Comparison of ENCODE assay signal across 8 cellular contexts in the genomic region with DNA sequence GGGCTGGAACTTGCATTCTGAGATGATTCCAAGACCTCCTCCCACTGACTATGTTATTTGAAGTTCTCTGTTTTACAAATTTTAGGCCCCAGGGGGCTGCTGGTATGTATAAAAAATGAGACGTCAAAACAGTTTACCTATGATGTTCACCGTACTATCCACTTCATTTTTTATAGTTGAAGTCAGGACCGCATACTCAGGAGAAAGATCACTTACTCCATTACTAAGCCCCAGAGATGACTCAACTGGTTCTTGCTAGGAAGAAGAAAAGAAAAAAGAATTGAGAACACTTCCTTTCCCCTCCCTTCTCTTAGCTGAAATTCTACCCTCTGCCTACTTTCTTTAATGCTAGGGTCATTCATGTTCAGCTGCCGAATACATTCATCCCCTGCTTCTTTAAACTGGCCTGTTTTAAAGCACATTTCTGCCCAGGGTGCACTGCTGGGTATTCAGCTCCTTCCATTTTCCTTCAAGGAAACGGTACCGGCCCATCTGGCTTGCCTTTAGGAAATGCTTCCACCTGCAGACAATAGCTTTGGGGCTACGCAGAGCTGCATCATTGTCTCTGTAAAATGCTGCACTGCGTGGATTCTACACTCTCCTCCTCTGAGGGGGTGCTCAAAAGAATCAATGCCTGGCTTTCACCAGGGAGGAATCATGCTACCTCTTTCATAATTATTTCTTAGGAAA.
DNase-seq lines count a peak whose midpoint lies in the region; ATAC-seq, FAIRE-seq and TF ChIP-seq lines count a peak whose summit lies in the region.

No MANE protein-coding gene starts in this region.

- H3K27me3 ChIP-seq in CD8-positive, alpha-beta T cell (ENCODE audit: insufficient read depth, low read length) = no peaks in the 10 kb centered on the region
- no peaks in the 10 kb centered on the region for H3K27me3 ChIP-seq in PC-3 (ENCODE audit: low read length)
- H3K27me3 ChIP-seq in H1 (replicated peaks in 1 of 4; ENCODE audit: control insufficient read depth in 3 of 4, extremely low read depth in 1 of 4, insufficient read depth in 3 of 4, low read length in 3 of 4) = no peaks in the 10 kb centered on the region

- peaks cover 45% of the 10 kb centered on the region for H3K4me1 Mint-ChIP-seq in CD8-positive, alpha-beta T cell (ENCODE audit: low read depth)
- H3K4me1 Mint-ChIP-seq in osteocyte (ENCODE audit: unreplicated experiment) = peaks cover 45% of the 10 kb centered on the region

- H4K91ac ChIP-seq in H1 (replicated peaks; ENCODE audit: insufficient read length, low read length) = no peak overlapping the region

- intact Hi-C loops in CD8-positive, alpha-beta T cell (cut with DNase I, micrococcal nuclease) = no loop called here
- intact Hi-C loops in PC-3 (cut with micrococcal nuclease) = loop anchor here (10.0 kb wide), 1 partner anchor 237 kb away; the partner anchor contains the start of genes CASP3 and PRIMPOL

- no peak for TF ChIP-seq CTCF in CD8-positive, alpha-beta T cell (IDR thresholded peaks at IDR 0.05)
- TF ChIP-seq CTCF in PC-3 (conservative IDR thresholded peaks at IDR 0.05; ENCODE audit: low read depth, low read length) (no peak), H1 (IDR thresholded peaks at IDR 0.05; ENCODE audit: control extremely low read depth in 1 of 3, insufficient read depth in 1 of 3, low read depth in 1 of 3, low read length in 3 of 3) (no peak), osteocyte (IDR thresholded peaks at IDR 0.05) (no peak), D721Med (IDR thresholded peaks at IDR 0.05; ENCODE audit: insufficient read depth, missing control alignments) (no peak)

- POLR2A ChIA-PET in CD8-positive, alpha-beta T cell (lab: Charles Lee) = no interaction called here
- POLR2A ChIA-PET in PC-3 (lab: Charles Lee; ENCODE audit: unreplicated experiment) (no interaction called here), H1 (lab: Charles Lee; ENCODE audit: partially characterized antibody) (interaction anchor here (1.1 kb wide), 1 partner anchor 20 kb away, joined by 3 read pairs; no protein-coding TSS in a partner anchor)

- H2BK12ac ChIP-seq in H1 (ENCODE audit: low read depth, low read length) = no peak overlapping the region

- CTCF ChIA-PET in CD8-positive, alpha-beta T cell (lab: Charles Lee) = interaction anchor here (1.0 kb wide), 1 partner anchor 38 kb away, joined by 3 read pairs; no protein-coding TSS in a partner anchor
- CTCF ChIA-PET in PC-3 (lab: Charles Lee) = interaction anchor here (0.6 kb wide), 1 partner anchor 144 kb away, joined by 3 read pairs; no protein-coding TSS in a partner anchor
- CTCF ChIA-PET in H1 (lab: Charles Lee; ENCODE audit: partially characterized antibody) = interaction anchor here (0.6 to 1.7 kb wide), 3 partner anchors 13 to 207 kb away, joined by 3 read pairs; no protein-coding TSS in a partner anchor

- peak overlapping the region; percentile 72 for H3K27ac Mint-ChIP-seq in CD8-positive, alpha-beta T cell
- peak overlapping the region; percentile 91 for H3K27ac Mint-ChIP-seq in osteocyte (ENCODE audit: unreplicated experiment)

- H3K4me2 ChIP-seq in PC-3 (ENCODE audit: low read length) (peak overlapping the region; percentile 39; the same call in 1 of the 2 replicates), H1 (ENCODE audit: insufficient read depth in 1 of 2, low read depth in 2 of 2, low read length in 2 of 2) (no peak overlapping the region; a peak in 1 of 4 replicates)

- no peak for TF ChIP-seq RAD21 in H1 (IDR thresholded peaks at IDR 0.05 in 1 of 2, conservative IDR thresholded peaks at IDR 0.05 in 1 of 2; ENCODE audit: low read depth in 2 of 2, low read length in 2 of 2)

- H3K23ac ChIP-seq in H1 (ENCODE audit: insufficient read length) = no peak overlapping the region

- no peak overlapping the region for H3K56ac ChIP-seq in H1 (replicated peaks; ENCODE audit: insufficient read length, low read depth, low read length)

- H2BK5ac ChIP-seq in H1 (ENCODE audit: low read depth, low read length) = peak overlapping the region; percentile 32; the same call in 1 of the 2 replicates

- H4K8ac ChIP-seq in H1 (ENCODE audit: extremely low read depth, insufficient read depth, low read length) = no peak overlapping the region

- no peaks in the 10 kb centered on the region for H3K9me3 Mint-ChIP-seq in CD8-positive, alpha-beta T cell
- H3K9me3 Mint-ChIP-seq in osteocyte (ENCODE audit: unreplicated experiment) = no peaks in the 10 kb centered on the region

- no peaks in the 10 kb centered on the region for H3K23me2 ChIP-seq in H1 (ENCODE audit: low read depth, low read length)

- H3K79me1 ChIP-seq in H1 (ENCODE audit: low read depth, low read length) = no peaks in the 10 kb centered on the region

- H3K14ac ChIP-seq in H1 (ENCODE audit: insufficient read length) = no peak overlapping the region

- H3K4me1 ChIP-seq in CD8-positive, alpha-beta T cell (ENCODE audit: insufficient read depth, low read length) = peaks cover 18% of the 10 kb centered on the region
- H3K4me1 ChIP-seq in PC-3 (ENCODE audit: insufficient read depth, low read length) (peaks cover 14% of the 10 kb centered on the region), H1 (replicated peaks in 1 of 4; ENCODE audit: control insufficient read depth in 3 of 4, insufficient read depth in 4 of 4, low read length in 3 of 4) (peaks cover 5 to 13% (median 9%) of the 10 kb centered on the region in 4 experiments; a peak in 6 of 7 replicates)

- peaks cover 69% of the 10 kb centered on the region for H3K36me3 Mint-ChIP-seq in CD8-positive, alpha-beta T cell
- H3K36me3 Mint-ChIP-seq in osteocyte (ENCODE audit: unreplicated experiment) = peaks cover 42% of the 10 kb centered on the region

- no peak overlapping the region for H3K18ac ChIP-seq in H1 (ENCODE audit: extremely low read depth, low read length)

- H3K79me2 ChIP-seq in PC-3 (ENCODE audit: low read length) (no peaks in the 10 kb centered on the region), H1 (ENCODE audit: control insufficient read depth in 1 of 2, insufficient read depth in 2 of 2, low read length in 2 of 2) (no peaks in the 10 kb centered on the region)

- BruUV-seq in PC-3 (replicated peaks; lab: Mats Ljungman, UMichigan) = no TSS peak

- no peak overlapping the region for H4K5ac ChIP-seq in H1 (ENCODE audit: insufficient read length, low read depth, low read length)

- no peak overlapping the region for H3K9ac ChIP-seq in PC-3 (ENCODE audit: low read length)
- no peak overlapping the region for H3K9ac ChIP-seq in H1 (replicated peaks in 1 of 4; ENCODE audit: extremely low read depth in 1 of 4, low read depth in 3 of 4, low read length in 3 of 4)

- H3K36me3 ChIP-seq in CD8-positive, alpha-beta T cell (ENCODE audit: insufficient read depth, low read length) = peaks cover 32% of the 10 kb centered on the region
- H3K36me3 ChIP-seq in PC-3 (ENCODE audit: low read depth, low read length) (no peaks in the 10 kb centered on the region), H1 (ENCODE audit: control insufficient read depth in 2 of 4, insufficient read depth in 4 of 4, low read length in 3 of 4) (peaks cover 0 to 17% (median 2%) of the 10 kb centered on the region in 4 experiments; a peak in 2 of 8 replicates)

- TF ChIP-seq EP300 in H1 (IDR thresholded peaks at IDR 0.05; ENCODE audit: borderline replicate concordance in 1 of 2, low read depth in 2 of 2, low read length in 2 of 2) = no peak

- no peak overlapping the region for H3K4me3 ChIP-seq in CD8-positive, alpha-beta T cell (ENCODE audit: low read depth, low read length)
- no peak overlapping the region for H3K4me3 ChIP-seq in PC-3 (ENCODE audit: low read length)
- H3K4me3 ChIP-seq in H1 (ENCODE audit: extremely low read depth in 1 of 4, insufficient read depth in 2 of 4, low read depth in 3 of 4, low read length in 4 of 4) = no peak overlapping the region

- no peak overlapping the region for H3K27ac ChIP-seq in CD8-positive, alpha-beta T cell (ENCODE audit: low read depth, low read length)
- H3K27ac ChIP-seq in PC-3 (ENCODE audit: low read length) = peak overlapping the region; percentile 52
- no peak overlapping the region for H3K27ac ChIP-seq in H1 (ENCODE audit: low read depth, low read length)

- no peaks in the 10 kb centered on the region for H3K9me2 ChIP-seq in PC-3 (replicated peaks; ENCODE audit: low read length)

- H2BK20ac ChIP-seq in H1 (ENCODE audit: low read length) = no peak overlapping the region

- no peaks in the 10 kb centered on the region for H3K27me3 Mint-ChIP-seq in CD8-positive, alpha-beta T cell (ENCODE audit: low read depth)
- no peaks in the 10 kb centered on the region for H3K27me3 Mint-ChIP-seq in osteocyte (ENCODE audit: unreplicated experiment)

- no peak overlapping the region for H2BK15ac ChIP-seq in H1 (ENCODE audit: low read length)

- no peak overlapping the region for H3K4ac ChIP-seq in H1 (replicated peaks; ENCODE audit: insufficient read length, low read depth, low read length)

- no peak overlapping the region for H2BK120ac ChIP-seq in H1 (replicated peaks; ENCODE audit: low read depth, low read length)

- no peak for ATAC-seq in CD8-positive, alpha-beta T cell
- ATAC-seq in PC-3 = peak; percentile 77
- ATAC-seq in HG02870 (IDR thresholded peaks at IDR 0.05; ENCODE audit: unreplicated experiment) = no peak
- no peak for ATAC-seq in GM18858 (IDR thresholded peaks at IDR 0.05; ENCODE audit: unreplicated experiment)
- ATAC-seq in HG03025 (IDR thresholded peaks at IDR 0.05; ENCODE audit: low FRiP score, unreplicated experiment) = no peak

- no peak overlapping the region for H2AK5ac ChIP-seq in H1 (ENCODE audit: low read depth, low read length)

- no peak overlapping the region for H2AFZ ChIP-seq in PC-3 (ENCODE audit: low read length)
- no peak overlapping the region for H2AFZ ChIP-seq in H1 (ENCODE audit: low read length)

- H4K20me1 ChIP-seq in PC-3 (ENCODE audit: low read length) (no peaks in the 10 kb centered on the region), H1 (replicated peaks in 1 of 2; ENCODE audit: control insufficient read depth in 1 of 2, insufficient read depth in 2 of 2, low read length in 2 of 2) (no peaks in the 10 kb centered on the region)

- no peak for DNase-seq in CD8-positive, alpha-beta T cell
- DNase-seq in PC-3 (peak; percentile 53), H1 (ENCODE audit: low read depth in 1 of 2, low spot score in 2 of 2) (no peak), osteocyte (ENCODE audit: extremely low spot score, unreplicated experiment) (no peak), D721Med (ENCODE audit: insufficient read length, low spot score) (no peak)

- H3F3A ChIP-seq in PC-3 (ENCODE audit: low read length, unreplicated experiment) = no peaks in the 10 kb centered on the region

- FAIRE-seq in H1 (lab: Jason Lieb, UNC) (no peak), D721Med (lab: Jason Lieb, UNC) (no peak)

- no peaks in the 10 kb centered on the region for H3K9me3 ChIP-seq in CD8-positive, alpha-beta T cell (ENCODE audit: low read length)
- no peaks in the 10 kb centered on the region for H3K9me3 ChIP-seq in PC-3 (ENCODE audit: low read length)
- H3K9me3 ChIP-seq in H1 (ENCODE audit: insufficient read depth in 2 of 2, low read depth in 1 of 2, low read length in 1 of 2) = no peaks in the 10 kb centered on the region

- no peak for TF ChIP-seq POLR2A in H1 (IDR thresholded peaks at IDR 0.05; ENCODE audit: control extremely low read depth in 1 of 2, low read depth in 2 of 2, low read length in 2 of 2)

- WGBS in H1 (ENCODE audit: extremely low coverage in 1 of 2, insufficient coverage in 1 of 2, insufficient read length in 1 of 2, insufficient replicate concordance in 2 of 2, low coverage in 1 of 2, low lambda C conversion rate in 2 of 2, missing lambda C conversion rate in 1 of 2), 2 experiments = 75% methylated on average over 8 of the region's 8 CpGs; no CpG with 5 or more reads in 1 of the 2 experiments

- no peak overlapping the region for H3K4me3 Mint-ChIP-seq in CD8-positive, alpha-beta T cell
- peak overlapping the region; percentile 15 for H3K4me3 Mint-ChIP-seq in osteocyte (ENCODE audit: unreplicated experiment)
